Comparison of ENCODE assay signal across 1 cellular context in genomic region chr11:64996327-64996709, GRCh38.
TF ChIP-seq lines count a peak whose summit lies in the region.

No MANE protein-coding gene starts in this region.

TF ChIP-seq in endothelial cell of umbilical vein, 7 proteins besides CTCF, POLR2A, EP300 and RAD21:
- TF ChIP-seq MAX (IDR thresholded peaks at IDR 0.05; ENCODE audit: insufficient read depth, insufficient read length) (no peak), GATA2 (IDR thresholded peaks at IDR 0.05; ENCODE audit: insufficient read depth, insufficient read length, low read depth, low read length) (no peak), FOS (IDR thresholded peaks at IDR 0.05; ENCODE audit: borderline replicate concordance, insufficient read depth, low read length) (no peak), JUN (IDR thresholded peaks at IDR 0.05; ENCODE audit: borderline replicate concordance, insufficient read depth, insufficient read length, low read depth) (no peak), POLR2AphosphoS5 (IDR thresholded peaks at IDR 0.05; ENCODE audit: insufficient read depth, low read depth, low read length) (no peak), MYC (IDR thresholded peaks at IDR 0.05; ENCODE audit: low read depth, low read length) (no peak), EZH2 (IDR thresholded peaks at IDR 0.05; ENCODE audit: borderline replicate concordance, low read depth, low read length, severe bottlenecking) (no peak)
